In the genomic region with DNA sequence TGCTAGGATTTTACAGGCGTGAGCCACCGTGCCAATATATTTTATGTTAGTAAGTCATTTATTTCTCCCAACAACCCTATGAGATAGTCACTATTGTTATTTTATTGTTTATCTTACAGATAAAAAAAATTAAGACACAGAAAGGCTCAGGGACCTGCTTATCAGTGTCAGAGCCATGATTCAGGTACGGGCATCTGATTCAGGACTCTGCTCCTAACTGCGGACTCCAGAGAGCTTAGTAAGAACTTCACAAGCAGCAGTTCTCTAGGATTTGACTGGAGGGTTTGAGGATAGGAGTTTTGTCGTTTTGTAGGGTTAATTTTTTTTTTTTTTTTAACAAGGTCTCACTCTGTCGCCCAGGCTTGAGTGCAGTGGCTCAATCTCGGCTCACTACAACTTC, we compare ENCODE assay signal across 26 cellular contexts.
"Had no signal": no experiment of that assay in that cellular context is flagged by ENCODE, and none has a peak within 500 bp of the region (broad histone marks: within the 10 kb centered on the region; RNA-seq: fewer than 3 reads in every experiment).

No MANE protein-coding gene starts in this region.

- H3K4me3 ChIP-seq: left lung, lower lobe of right lung, ovary, prostate gland, skin epidermis, spleen, testis, thyroid gland, transverse colon, upper lobe of right lung had no signal

- H3K9me3 ChIP-seq: left lung, lower lobe of right lung, ovary, prostate gland, spleen, testis, thyroid gland, transverse colon, upper lobe of right lung had no signal

- H3K27ac Mint-ChIP-seq: naive thymus-derived CD4-positive, alpha-beta T cell; natural killer cell treated with Interleukin-12 subunit alpha and Interleukin-12 subunit beta and Interleukin-15 and Interleukin-18, amount 100 ng/mL, for 72 hours; stimulated activated effector memory CD8-positive, alpha-beta T cell treated with anti-CD3 and anti-CD28 coated beads, Interleukin-12 subunit alpha, Interleukin-12 subunit beta, amount 100 ng/mL, for 72 hours; stimulated activated naive CD8-positive, alpha-beta T cell treated with anti-CD3 and anti-CD28 coated beads, Interleukin-15, amount 100 ng/mL, for 72 hours had no signal

- H3K4me3 Mint-ChIP-seq: naive thymus-derived CD4-positive, alpha-beta T cell; natural killer cell treated with Interleukin-12 subunit alpha and Interleukin-12 subunit beta and Interleukin-15 and Interleukin-18, amount 100 ng/mL, for 72 hours; stimulated activated effector memory CD8-positive, alpha-beta T cell treated with anti-CD3 and anti-CD28 coated beads, Interleukin-12 subunit alpha, Interleukin-12 subunit beta, amount 100 ng/mL, for 72 hours; stimulated activated naive CD8-positive, alpha-beta T cell treated with anti-CD3 and anti-CD28 coated beads, Interleukin-15, amount 100 ng/mL, for 72 hours had no signal

- H3K27me3 Mint-ChIP-seq: stimulated activated naive CD8-positive, alpha-beta T cell treated with anti-CD3 and anti-CD28 coated beads, Interleukin-15, amount 100 ng/mL, for 72 hours had no signal

- DNase-seq: head of caudate nucleus; hippocampal formation; kidney glomerular epithelial cell; left cardiac atrium; left lung; lower lobe of right lung; mammary epithelial cell; mesenchymal stem cell; naive thymus-derived CD4-positive, alpha-beta T cell; ovary; retina; right cardiac atrium; spleen; stimulated activated CD4-positive, alpha-beta T cell treated with anti-CD3 and anti-CD28 coated beads, Interleukin-4, amount 100 ng/mL, for 24 hours; stimulated activated naive CD4-positive, alpha-beta T cell treated with Interleukin-2 at 50 U/mL for 16 hours; stimulated activated naive CD8-positive, alpha-beta T cell treated with anti-CD3 and anti-CD28 coated beads, Interleukin-15, amount 100 ng/mL, for 72 hours; substantia nigra; testis; thyroid gland; transverse colon; upper lobe of right lung had no signal

- H3K4me1 Mint-ChIP-seq: stimulated activated effector memory CD8-positive, alpha-beta T cell treated with anti-CD3 and anti-CD28 coated beads, Interleukin-12 subunit alpha, Interleukin-12 subunit beta, amount 100 ng/mL, for 72 hours; stimulated activated naive CD8-positive, alpha-beta T cell treated with anti-CD3 and anti-CD28 coated beads, Interleukin-15, amount 100 ng/mL, for 72 hours had no signal

- H3K4me1 ChIP-seq: left lung, lower lobe of right lung, prostate gland, testis, thyroid gland, upper lobe of right lung had no signal

- H3K9me3 Mint-ChIP-seq: naive thymus-derived CD4-positive, alpha-beta T cell; natural killer cell treated with Interleukin-12 subunit alpha and Interleukin-12 subunit beta and Interleukin-15 and Interleukin-18, amount 100 ng/mL, for 72 hours; stimulated activated effector memory CD8-positive, alpha-beta T cell treated with anti-CD3 and anti-CD28 coated beads, Interleukin-12 subunit alpha, Interleukin-12 subunit beta, amount 100 ng/mL, for 72 hours; stimulated activated naive CD8-positive, alpha-beta T cell treated with anti-CD3 and anti-CD28 coated beads, Interleukin-15, amount 100 ng/mL, for 72 hours had no signal

- H3K27me3 ChIP-seq: left lung, ovary, spleen, testis, thyroid gland, transverse colon, upper lobe of right lung had no signal

- H3K36me3 Mint-ChIP-seq: natural killer cell treated with Interleukin-12 subunit alpha and Interleukin-12 subunit beta and Interleukin-15 and Interleukin-18, amount 100 ng/mL, for 72 hours; stimulated activated effector memory CD8-positive, alpha-beta T cell treated with anti-CD3 and anti-CD28 coated beads, Interleukin-12 subunit alpha, Interleukin-12 subunit beta, amount 100 ng/mL, for 72 hours had no signal

- H3K36me3 ChIP-seq: left lung, lower lobe of right lung, ovary, prostate gland, spleen, thyroid gland, transverse colon, upper lobe of right lung had no signal

- ATAC-seq: left cardiac atrium; left lung; lower lobe of right lung; naive thymus-derived CD4-positive, alpha-beta T cell; natural killer cell treated with Interleukin-12 subunit alpha and Interleukin-12 subunit beta and Interleukin-15 and Interleukin-18, amount 100 ng/mL, for 72 hours; right cardiac atrium; sciatic nerve; stimulated activated effector memory CD8-positive, alpha-beta T cell treated with anti-CD3 and anti-CD28 coated beads, Interleukin-12 subunit alpha, Interleukin-12 subunit beta, amount 100 ng/mL, for 72 hours; stimulated activated naive CD8-positive, alpha-beta T cell treated with anti-CD3 and anti-CD28 coated beads, Interleukin-15, amount 100 ng/mL, for 72 hours; upper lobe of right lung had no signal

- H3K27ac ChIP-seq: left lung, lower lobe of right lung, ovary, prostate gland, skin epidermis, spleen, testis, thyroid gland, transverse colon, upper lobe of right lung had no signal
